Comparison of ENCODE assay signal across 17 cellular contexts in genomic region chr15:66785637-66786036, GRCh38.
DNase-seq lines count a peak whose midpoint lies in the region; ATAC-seq and TF ChIP-seq lines count a peak whose summit lies in the region.
"Had no signal": no experiment of that assay in that cellular context is flagged by ENCODE, and none has a peak within 500 bp of the region (broad histone marks: within the 10 kb centered on the region; RNA-seq: fewer than 3 reads in every experiment).

No MANE protein-coding gene starts in this region.

- no peaks in the 10 kb centered on the region for H3K36me3 Mint-ChIP-seq in chondrocyte (ENCODE audit: low read depth)
- no peaks in the 10 kb centered on the region for H3K36me3 Mint-ChIP-seq in activated naive CD4-positive, alpha-beta T cell treated with anti-CD3 and anti-CD28 coated beads, Interleukin-2, amount 50 U/mL, for 72 hours
- H3K36me3 Mint-ChIP-seq: activated naive CD4-positive, alpha-beta T cell treated with anti-CD3 and anti-CD28 coated beads, Interleukin-2, amount 10 ng/mL, durations not matched to agents 7 days and 5 days had no signal

- TF ChIP-seq CTCF in NB4 (IDR thresholded peaks at IDR 0.05; ENCODE audit: low read depth, low read length): no peak
- TF ChIP-seq CTCF in chondrocyte (IDR thresholded peaks at IDR 0.05): no peak

- TF ChIP-seq POLR2A in NB4 (IDR thresholded peaks at IDR 0.05; ENCODE audit: extremely low read depth, insufficient read length): no peak

- ATAC-seq in activated naive CD4-positive, alpha-beta T cell treated with anti-CD3 and anti-CD28 coated beads, Interleukin-2, amount 50 U/mL, for 72 hours: no peak
- ATAC-seq: left lung, PC-3 had no signal

- H3K4me3 ChIP-seq in NB4 (ENCODE audit: low read depth, low read length): no peak overlapping the region
- H3K4me3 ChIP-seq: left lung had no signal

- H3K9me3 Mint-ChIP-seq in chondrocyte (ENCODE audit: low read depth): no peaks in the 10 kb centered on the region
- no peaks in the 10 kb centered on the region for H3K9me3 Mint-ChIP-seq in activated naive CD4-positive, alpha-beta T cell treated with anti-CD3 and anti-CD28 coated beads, Interleukin-2, amount 50 U/mL, for 72 hours
- H3K9me3 Mint-ChIP-seq: activated naive CD4-positive, alpha-beta T cell treated with anti-CD3 and anti-CD28 coated beads, Interleukin-2, amount 10 ng/mL, durations not matched to agents 7 days and 5 days had no signal

- peak; percentile 86 for DNase-seq in Daoy (ENCODE audit: low read depth)
- peak; percentile 59 for DNase-seq in NB4 (ENCODE audit: low read depth)
- DNase-seq in chondrocyte (ENCODE audit: low spot score): no peak
- peak; percentile 43 for DNase-seq in non-pigmented ciliary epithelial cell (ENCODE audit: low read depth)
- DNase-seq in Kasumi-1 (lab: John Stamatoyannopoulos, UW): no peak
- DNase-seq in activated CD4-positive, alpha-beta T cell treated with anti-CD3 and anti-CD28 coated beads for 4 hours: no peak
- no peak for DNase-seq in activated naive CD4-positive, alpha-beta T cell treated with anti-CD3 and anti-CD28 coated beads, Interleukin-2, amount 50 U/mL, for 72 hours (ENCODE audit: low spot score in 2 of 2)
- DNase-seq: activated naive CD4-positive, alpha-beta T cell treated with anti-CD3 and anti-CD28 coated beads, Interleukin-2, amount 10 ng/mL, durations not matched to agents 7 days and 5 days; BE2C; central memory CD4-positive, alpha-beta T cell; DMS 273 treated with DMSO at 0.1 percent for 48 hours; HCEC 1CT; left lung; NCI-H1436; NCI-H774; PC-3; stimulated activated CD4-positive, alpha-beta T cell treated with anti-CD3 and anti-CD28 coated beads, Interleukin-4, amount 100 ng/mL, for 1 hour had no signal

- peaks cover 49% of the 10 kb centered on the region for H3K4me1 Mint-ChIP-seq in chondrocyte (ENCODE audit: low read depth)
- H3K4me1 Mint-ChIP-seq: activated naive CD4-positive, alpha-beta T cell treated with anti-CD3 and anti-CD28 coated beads, Interleukin-2, amount 10 ng/mL, durations not matched to agents 7 days and 5 days had no signal

- H3K4me3 Mint-ChIP-seq in chondrocyte (ENCODE audit: unreplicated experiment): no peak overlapping the region
- H3K4me3 Mint-ChIP-seq: activated naive CD4-positive, alpha-beta T cell treated with anti-CD3 and anti-CD28 coated beads, Interleukin-2, amount 10 ng/mL, durations not matched to agents 7 days and 5 days had no signal

- H3K27me3 Mint-ChIP-seq in chondrocyte (ENCODE audit: low read depth): no peaks in the 10 kb centered on the region

- H3K27ac Mint-ChIP-seq in chondrocyte (ENCODE audit: unreplicated experiment): peak overlapping the region; percentile 77
- H3K27ac Mint-ChIP-seq in activated naive CD4-positive, alpha-beta T cell treated with anti-CD3 and anti-CD28 coated beads, Interleukin-2, amount 50 U/mL, for 72 hours: no peak overlapping the region
- H3K27ac Mint-ChIP-seq: activated naive CD4-positive, alpha-beta T cell treated with anti-CD3 and anti-CD28 coated beads, Interleukin-2, amount 10 ng/mL, durations not matched to agents 7 days and 5 days had no signal

Comparison
In these comparisons a context has a peak if more than half of its experiments do, and no peak if none do; other contexts are left out.
1. DNase-seq: peak in Daoy (single experiment), NB4 (single experiment) and non-pigmented ciliary epithelial cell (single experiment); none in chondrocyte (single experiment), Kasumi-1 (0 of 2), activated CD4-positive, alpha-beta T cell treated with anti-CD3 and anti-CD28 coated beads for 4 hours (0 of 2) and activated naive CD4-positive, alpha-beta T cell treated with anti-CD3 and anti-CD28 coated beads, Interleukin-2, amount 50 U/mL, for 72 hours (0 of 2).